ENCODE assay signal across 1 cellular context in the genomic region with DNA sequence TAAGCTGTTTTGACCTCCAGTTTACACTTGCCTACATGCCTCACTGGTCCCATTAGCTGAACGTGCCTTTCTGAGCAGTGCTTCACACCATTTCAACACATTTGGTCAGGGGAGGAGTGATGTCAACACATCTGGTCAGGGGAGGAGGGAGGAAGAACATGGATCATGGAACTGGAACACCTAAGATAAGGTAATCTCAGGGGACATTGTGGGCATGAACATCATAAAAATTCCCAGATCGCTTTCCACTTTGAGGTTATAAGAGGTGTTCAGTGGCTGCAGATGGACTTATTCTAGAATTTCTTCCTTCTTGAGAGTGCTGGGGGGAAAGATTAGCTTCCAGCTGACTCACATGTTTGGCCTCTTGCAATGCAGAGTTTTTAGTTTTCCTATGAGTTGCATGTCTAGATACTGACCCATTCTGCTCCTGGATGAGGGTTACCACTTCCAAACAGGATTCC.
A peak's percentile ranks its signal among the peaks of the same experiment; 100 is the strongest.
TF ChIP-seq lines count a peak whose summit lies in the region.

No MANE protein-coding gene starts in this region.

TF ChIP-seq in HepG2, 621 proteins besides CTCF, POLR2A, EP300 and RAD21 (continued from another document):
- TF ChIP-seq CEBPB (IDR thresholded peaks at IDR 0.05; ENCODE audit: borderline replicate concordance, low read depth, low read length): peak; percentile 33; the same call in 1 of the 2 replicates
